ENCODE assay signal across 16 cellular contexts in the genomic region with DNA sequence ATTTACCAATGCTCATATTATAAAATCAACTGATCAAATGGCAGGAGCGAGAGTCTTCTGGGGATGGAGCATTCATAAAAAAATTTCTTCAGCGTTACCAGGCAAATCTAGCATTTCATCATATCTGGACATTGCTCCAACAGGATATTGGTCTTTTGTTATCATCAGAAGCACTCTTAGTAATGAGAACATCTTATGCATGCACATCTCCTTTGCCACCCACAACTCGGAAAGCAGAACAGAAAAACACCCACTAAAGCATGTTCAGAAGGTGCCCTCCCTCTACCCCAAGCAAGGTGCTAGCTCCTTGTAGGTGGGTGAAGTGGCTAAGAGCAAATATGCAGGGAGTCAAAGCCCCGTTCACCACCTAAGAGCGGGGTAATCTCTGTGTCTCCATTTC. TPM values are rescaled to one million over a fixed set of nuclear protein-coding genes. Genes with fewer than 3 reads are reported as not detected.
DNase-seq lines count a peak whose midpoint lies in the region; ATAC-seq and TF ChIP-seq lines count a peak whose summit lies in the region.
"Had no signal": no experiment of that assay in that cellular context is flagged by ENCODE, and none has a peak within 500 bp of the region (broad histone marks: within the 10 kb centered on the region; RNA-seq: fewer than 3 reads in every experiment).

No MANE protein-coding gene starts in this region.

- no peaks in the 10 kb centered on the region for H3K27me3 Mint-ChIP-seq in activated CD4-positive, alpha-beta T cell treated with anti-CD3 and anti-CD28 coated beads, Interleukin-2, amount 10 ng/mL, durations not matched to agents 24 days and 14 days
- H3K27me3 Mint-ChIP-seq: activated CD4-positive, alpha-beta memory T cell treated with anti-CD3 and anti-CD28 coated beads for 36 hours; naive thymus-derived CD8-positive, alpha-beta T cell had no signal

- H3K4me1 Mint-ChIP-seq in activated CD4-positive, alpha-beta T cell treated with anti-CD3 and anti-CD28 coated beads, Interleukin-2, amount 10 ng/mL, durations not matched to agents 24 days and 14 days, result peaks cover 13% of the 10 kb centered on the region

- TF ChIP-seq CTCF in GM12865 (IDR thresholded peaks at IDR 0.05; ENCODE audit: insufficient read depth, low read depth, low read length, missing control alignments) (no peak), fibroblast of the aortic adventitia (IDR thresholded peaks at IDR 0.05; ENCODE audit: insufficient read depth, low read length) (no peak), GM20000 (IDR thresholded peaks at IDR 0.05; ENCODE audit: extremely low read depth, missing control alignments) (no peak)

- H3K36me3 Mint-ChIP-seq in activated CD4-positive, alpha-beta T cell treated with anti-CD3 and anti-CD28 coated beads, Interleukin-2, amount 10 ng/mL, durations not matched to agents 24 days and 14 days (ENCODE audit: low read depth), result peaks cover 3% of the 10 kb centered on the region
- H3K36me3 Mint-ChIP-seq: activated CD4-positive, alpha-beta memory T cell treated with anti-CD3 and anti-CD28 coated beads for 36 hours had no signal

- intact Hi-C loops in activated CD4-positive, alpha-beta T cell treated with anti-CD3 and anti-CD28 coated beads, Interleukin-2, amount 10 ng/mL, durations not matched to agents 24 days and 14 days (cut with micrococcal nuclease), result no loop called here

- DNase-seq in GM12865 (ENCODE audit: low read depth) (peak; percentile 41), fibroblast of the aortic adventitia (ENCODE audit: low read depth) (peak; percentile 47), GM20000 (ENCODE audit: low spot score) (no peak), HT-29 (ENCODE audit: low spot score) (no peak), COLO668 (lab: John Stamatoyannopoulos, UW; ENCODE audit: unreplicated experiment) (no peak)
- DNase-seq in activated CD4-positive, alpha-beta T cell treated with anti-CD3 and anti-CD28 coated beads, Interleukin-2, amount 10 ng/mL, durations not matched to agents 24 days and 14 days, result no peak
- DNase-seq: activated CD4-positive, alpha-beta memory T cell treated with anti-CD3 and anti-CD28 coated beads for 36 hours; dorsolateral prefrontal cortex; KBM-7; naive thymus-derived CD8-positive, alpha-beta T cell; NCI-H82; spleen had no signal

- H3K4me3 ChIP-seq in GM12865 (ENCODE audit: low read depth, low read length) (no peak overlapping the region), fibroblast of the aortic adventitia (ENCODE audit: low read depth, low read length) (no peak overlapping the region)
- H3K4me3 ChIP-seq: dorsolateral prefrontal cortex, spleen, tibial nerve had no signal

- H3K4me3 Mint-ChIP-seq in activated CD4-positive, alpha-beta T cell treated with anti-CD3 and anti-CD28 coated beads, Interleukin-2, amount 10 ng/mL, durations not matched to agents 24 days and 14 days, result no peak overlapping the region
- H3K4me3 Mint-ChIP-seq: activated CD4-positive, alpha-beta memory T cell treated with anti-CD3 and anti-CD28 coated beads for 36 hours; naive thymus-derived CD8-positive, alpha-beta T cell had no signal

- no peak overlapping the region for H3K27ac Mint-ChIP-seq in activated CD4-positive, alpha-beta T cell treated with anti-CD3 and anti-CD28 coated beads, Interleukin-2, amount 10 ng/mL, durations not matched to agents 24 days and 14 days
- H3K27ac Mint-ChIP-seq: activated CD4-positive, alpha-beta memory T cell treated with anti-CD3 and anti-CD28 coated beads for 36 hours had no signal

- no peaks in the 10 kb centered on the region for H3K9me3 Mint-ChIP-seq in activated CD4-positive, alpha-beta T cell treated with anti-CD3 and anti-CD28 coated beads, Interleukin-2, amount 10 ng/mL, durations not matched to agents 24 days and 14 days
- H3K9me3 Mint-ChIP-seq: activated CD4-positive, alpha-beta memory T cell treated with anti-CD3 and anti-CD28 coated beads for 36 hours; naive thymus-derived CD8-positive, alpha-beta T cell had no signal

- peak; percentile 62 for ATAC-seq in GM18868 (IDR thresholded peaks at IDR 0.05; ENCODE audit: unreplicated experiment)
- ATAC-seq in HG03378 (IDR thresholded peaks at IDR 0.05; ENCODE audit: unreplicated experiment), result peak; percentile 68
- ATAC-seq: esophagus mucosa; naive thymus-derived CD8-positive, alpha-beta T cell had no signal

RNA-seq across cellular contexts. Expression of a gene that starts 18.9 kb away (rescaled TPM):
- total RNA-seq in fibroblast of the aortic adventitia (ENCODE audit: low replicate concordance), result 54.0 and 72.9 TPM in 2 replicates
- 8.5 and 9.7 TPM in 2 replicates for total RNA-seq in HT-29 (2014; rRNA removed; shearing (Covaris generic))
- 74.0 and 74.9 TPM in 2 replicates for total RNA-seq in activated CD4-positive, alpha-beta T cell treated with anti-CD3 and anti-CD28 coated beads, Interleukin-2, amount 10 ng/mL, durations not matched to agents 24 days and 14 days

Comparison
In these comparisons a context has a peak if more than half of its experiments do, and no peak if none do; other contexts are left out.
1. DNase-seq: peak in GM12865 (single experiment) and fibroblast of the aortic adventitia (single experiment); none in GM20000 (single experiment), HT-29 (single experiment), activated CD4-positive, alpha-beta T cell treated with anti-CD3 and anti-CD28 coated beads, Interleukin-2, amount 10 ng/mL, durations not matched to agents 24 days and 14 days (single experiment) and COLO668 (single experiment).